8 cellular contexts compared by ENCODE assay signal in the genomic region with DNA sequence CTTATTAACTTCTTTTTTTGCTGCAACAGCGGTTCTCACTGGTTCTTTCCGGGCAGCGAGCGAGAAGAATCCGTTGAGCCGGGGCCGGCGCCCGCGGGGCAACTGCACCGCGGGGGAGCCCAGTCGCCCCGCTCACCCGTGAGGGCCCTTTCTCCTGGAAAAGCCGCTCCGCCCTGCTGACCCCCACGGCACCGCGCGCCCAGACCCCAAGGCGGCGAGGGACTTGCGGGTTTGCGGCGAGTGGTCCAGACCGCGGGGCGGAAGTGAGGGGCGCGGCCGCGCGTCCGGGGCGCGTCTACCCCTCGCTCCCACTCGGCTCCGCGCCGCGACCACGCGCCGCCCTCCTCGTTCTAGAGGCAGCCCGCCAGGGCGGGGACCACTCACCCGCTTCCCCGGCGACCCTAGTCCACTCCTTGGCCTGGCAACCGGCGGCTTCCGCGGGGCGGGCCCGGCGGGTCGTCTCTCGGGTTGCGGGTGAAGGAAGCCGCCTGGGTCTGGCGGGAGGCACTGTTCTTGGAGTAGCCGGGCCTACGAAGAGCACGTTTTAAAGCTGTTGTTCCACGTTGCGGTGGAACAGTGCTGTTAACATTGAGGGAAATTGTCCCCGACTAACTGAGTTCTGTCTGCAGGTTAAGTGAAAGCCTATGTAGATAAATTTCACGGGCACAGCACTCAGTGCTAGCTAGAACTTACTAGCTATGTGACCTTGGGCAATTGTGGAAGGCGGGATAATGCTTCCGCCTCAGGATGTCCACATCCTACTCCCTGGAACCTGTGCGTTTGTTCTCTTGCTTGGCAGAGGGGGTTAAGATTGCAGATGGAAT. TPM values are rescaled to one million over a fixed set of nuclear protein-coding genes. Genes with fewer than 3 reads are reported as not detected.
DNase-seq lines count a peak whose midpoint lies in the region; ATAC-seq, FAIRE-seq and TF ChIP-seq lines count a peak whose summit lies in the region.

A gene with protein sequence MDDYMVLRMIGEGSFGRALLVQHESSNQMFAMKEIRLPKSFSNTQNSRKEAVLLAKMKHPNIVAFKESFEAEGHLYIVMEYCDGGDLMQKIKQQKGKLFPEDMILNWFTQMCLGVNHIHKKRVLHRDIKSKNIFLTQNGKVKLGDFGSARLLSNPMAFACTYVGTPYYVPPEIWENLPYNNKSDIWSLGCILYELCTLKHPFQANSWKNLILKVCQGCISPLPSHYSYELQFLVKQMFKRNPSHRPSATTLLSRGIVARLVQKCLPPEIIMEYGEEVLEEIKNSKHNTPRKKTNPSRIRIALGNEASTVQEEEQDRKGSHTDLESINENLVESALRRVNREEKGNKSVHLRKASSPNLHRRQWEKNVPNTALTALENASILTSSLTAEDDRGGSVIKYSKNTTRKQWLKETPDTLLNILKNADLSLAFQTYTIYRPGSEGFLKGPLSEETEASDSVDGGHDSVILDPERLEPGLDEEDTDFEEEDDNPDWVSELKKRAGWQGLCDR (minus strand): TSS at position 439 of the 824 bp plus-strand sequence. CDS start 3,406 bp downstream, outside the sequence.

- peak within 1 kb of the TSS; percentile 66 to 88 (median 72) for H3K4me3 ChIP-seq in BLaER1 treated with 17β-estradiol and CSF1 and Interleukin-3, amounts not matched to agents 10 nM and 100 nM
- H3K4me3 ChIP-seq in epithelial cell of esophagus (ENCODE audit: low read length) = peak within 1 kb of the TSS; percentile 62

- peak within 1 kb of the TSS; percentile 80 for H3K27ac Mint-ChIP-seq in mesothelial cell of epicardium

- TF ChIP-seq CTCF in epithelial cell of esophagus (IDR thresholded peaks at IDR 0.05; ENCODE audit: insufficient read depth, low read depth, low read length, missing control alignments) (no peak), mesothelial cell of epicardium (IDR thresholded peaks at IDR 0.05; ENCODE audit: unreplicated experiment) (no peak)

- peak within 1 kb of the TSS; percentile 87 for H3K4me3 Mint-ChIP-seq in mesothelial cell of epicardium

- DNase-seq in GM19239 (ENCODE audit: insufficient read length, low spot score) (peak; percentile 58), NOMO-1 (lab: John Stamatoyannopoulos, UW; ENCODE audit: unreplicated experiment in 2 of 2) (peak; percentile 64 to 68), activated T-cell treated with anti-CD3 and anti-CD28 coated beads for 1 hour (ENCODE audit: low read depth) (peak; percentile 25), epithelial cell of esophagus (ENCODE audit: low read depth) (peak; percentile 60), mesothelial cell of epicardium (ENCODE audit: low spot score in 2 of 2, unreplicated experiment in 2 of 2) (peak; percentile 35 to 64)
- DNase-seq in stimulated activated CD8-positive, alpha-beta memory T cell treated with anti-CD3 and anti-CD28 coated beads, Interleukin-15, amount 100 ng/mL, for 48 hours (ENCODE audit: low read depth in 2 of 2) = peak; percentile 13 to 42

- no peaks in the 10 kb centered on the region for H3K9me3 ChIP-seq in BLaER1 treated with 17β-estradiol and CSF1 and Interleukin-3, amounts not matched to agents 10 nM and 100 nM (replicated peaks in 1 of 11)

- no peaks in the 10 kb centered on the region for H3K27me3 Mint-ChIP-seq in mesothelial cell of epicardium (ENCODE audit: low read depth)

- H4K20me1 ChIP-seq in BLaER1 treated with 17β-estradiol and CSF1 and Interleukin-3, amounts not matched to agents 10 nM and 100 nM = no peaks in the 10 kb centered on the region

- H3K9ac ChIP-seq in BLaER1 treated with 17β-estradiol and CSF1 and Interleukin-3, amounts not matched to agents 10 nM and 100 nM = peak within 1 kb of the TSS; percentile 71 to 93 (median 80)

- no peaks in the 10 kb centered on the region for H3K36me3 Mint-ChIP-seq in mesothelial cell of epicardium

- peak within 1 kb of the TSS; percentile 65 to 96 (median 87) for H3K4me2 ChIP-seq in BLaER1 treated with 17β-estradiol and CSF1 and Interleukin-3, amounts not matched to agents 10 nM and 100 nM

- no peaks in the 10 kb centered on the region for H3K9me3 Mint-ChIP-seq in mesothelial cell of epicardium

- H3K27ac ChIP-seq in BLaER1 treated with 17β-estradiol and CSF1 and Interleukin-3, amounts not matched to agents 10 nM and 100 nM = peak within 1 kb of the TSS; percentile 58 to 92 (median 70); a peak in 21 of 22 replicates

- ATAC-seq in HG03439 (IDR thresholded peaks at IDR 0.05; ENCODE audit: unreplicated experiment) = peak; percentile 82

- H3K36me3 ChIP-seq in BLaER1 treated with 17β-estradiol and CSF1 and Interleukin-3, amounts not matched to agents 10 nM and 100 nM = peaks cover 0 to 16% (median 0%) of the 10 kb centered on the region in 11 experiments; a peak in 4 of 22 replicates

- peaks cover 21% of the 10 kb centered on the region for H3K4me1 Mint-ChIP-seq in mesothelial cell of epicardium

- peaks cover 0 to 30% (median 24%) of the 10 kb centered on the region in 11 experiments; a peak in 19 of 22 replicates for H3K27me3 ChIP-seq in BLaER1 treated with 17β-estradiol and CSF1 and Interleukin-3, amounts not matched to agents 10 nM and 100 nM

- peak; percentile 72 for FAIRE-seq in GM19239 (lab: Jason Lieb, UNC)

- H3K4me1 ChIP-seq in BLaER1 treated with 17β-estradiol and CSF1 and Interleukin-3, amounts not matched to agents 10 nM and 100 nM = peaks cover 9 to 53% (median 19%) of the 10 kb centered on the region in 10 experiments; a peak in 19 of 20 replicates

RNA-seq across cellular contexts. Expression of the gene that starts here (rescaled TPM):
- 22.9 to 27.2 TPM (median 24.1 TPM) in 3 replicates for total RNA-seq in mesothelial cell of epicardium

Comparison
In these comparisons a context has a peak if more than half of its experiments do, and no peak if none do; other contexts are left out.
1. Peak in every context shown above with its lines: DNase-seq, ATAC-seq, H3K4me3 ChIP-seq and H3K27ac ChIP-seq.